1 cellular context compared by ENCODE assay signal in the genomic region with DNA sequence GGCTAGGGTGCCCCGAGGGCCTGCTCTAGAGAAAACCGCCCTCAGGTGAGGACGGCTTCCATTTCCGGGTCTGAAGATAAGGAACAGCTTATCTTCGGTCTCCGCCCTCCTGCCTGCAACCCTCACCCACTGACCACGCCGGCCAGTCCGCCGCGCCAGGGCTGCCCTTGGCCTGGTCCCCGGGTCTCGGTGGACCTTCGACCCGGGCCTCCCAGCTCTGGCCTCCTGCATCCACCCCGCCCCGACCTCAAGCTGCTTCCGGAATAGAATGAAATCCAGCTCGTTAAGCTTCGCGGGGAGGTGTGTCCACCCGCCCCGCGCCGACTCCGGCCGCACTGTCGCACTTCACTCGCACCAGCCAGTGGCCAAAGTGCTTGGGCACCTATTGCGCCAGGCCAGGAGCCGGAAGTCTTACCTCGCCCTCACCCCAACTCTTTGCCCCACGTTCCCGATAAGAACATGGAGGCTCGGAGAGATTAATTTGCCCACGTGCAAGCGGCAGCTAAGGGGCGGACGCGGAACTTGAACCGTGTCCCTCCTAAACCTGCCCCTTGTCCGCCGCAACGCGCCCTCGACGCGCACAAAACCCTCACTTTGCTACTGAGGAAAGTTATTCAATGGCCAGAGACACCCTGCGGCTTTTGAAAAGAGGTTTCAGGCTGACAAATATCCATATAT.
TF ChIP-seq lines count a peak whose summit lies in the region.

No MANE protein-coding gene starts in this region.

TF ChIP-seq in HepG2, 621 proteins besides CTCF, POLR2A, EP300 and RAD21 (continued from another document and continues in another):
- TF ChIP-seq, protein P1, sequence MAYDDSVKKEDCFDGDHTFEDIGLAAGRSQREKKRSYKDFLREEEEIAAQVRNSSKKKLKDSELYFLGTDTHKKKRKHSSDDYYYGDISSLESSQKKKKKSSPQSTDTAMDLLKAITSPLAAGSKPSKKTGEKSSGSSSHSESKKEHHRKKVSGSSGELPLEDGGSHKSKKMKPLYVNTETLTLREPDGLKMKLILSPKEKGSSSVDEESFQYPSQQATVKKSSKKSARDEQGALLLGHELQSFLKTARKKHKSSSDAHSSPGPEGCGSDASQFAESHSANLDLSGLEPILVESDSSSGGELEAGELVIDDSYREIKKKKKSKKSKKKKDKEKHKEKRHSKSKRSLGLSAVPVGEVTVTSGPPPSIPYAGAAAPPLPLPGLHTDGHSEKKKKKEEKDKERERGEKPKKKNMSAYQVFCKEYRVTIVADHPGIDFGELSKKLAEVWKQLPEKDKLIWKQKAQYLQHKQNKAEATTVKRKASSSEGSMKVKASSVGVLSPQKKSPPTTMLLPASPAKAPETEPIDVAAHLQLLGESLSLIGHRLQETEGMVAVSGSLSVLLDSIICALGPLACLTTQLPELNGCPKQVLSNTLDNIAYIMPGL (CRISPR knock-in tag; IDR thresholded peaks at IDR 0.05; ENCODE audit: borderline replicate concordance in 1 of 2, low read depth in 1 of 2), result peak in 1 of 2 experiments; percentile 89; a peak in 3 of 4 replicates
- TF ChIP-seq, protein P2, sequence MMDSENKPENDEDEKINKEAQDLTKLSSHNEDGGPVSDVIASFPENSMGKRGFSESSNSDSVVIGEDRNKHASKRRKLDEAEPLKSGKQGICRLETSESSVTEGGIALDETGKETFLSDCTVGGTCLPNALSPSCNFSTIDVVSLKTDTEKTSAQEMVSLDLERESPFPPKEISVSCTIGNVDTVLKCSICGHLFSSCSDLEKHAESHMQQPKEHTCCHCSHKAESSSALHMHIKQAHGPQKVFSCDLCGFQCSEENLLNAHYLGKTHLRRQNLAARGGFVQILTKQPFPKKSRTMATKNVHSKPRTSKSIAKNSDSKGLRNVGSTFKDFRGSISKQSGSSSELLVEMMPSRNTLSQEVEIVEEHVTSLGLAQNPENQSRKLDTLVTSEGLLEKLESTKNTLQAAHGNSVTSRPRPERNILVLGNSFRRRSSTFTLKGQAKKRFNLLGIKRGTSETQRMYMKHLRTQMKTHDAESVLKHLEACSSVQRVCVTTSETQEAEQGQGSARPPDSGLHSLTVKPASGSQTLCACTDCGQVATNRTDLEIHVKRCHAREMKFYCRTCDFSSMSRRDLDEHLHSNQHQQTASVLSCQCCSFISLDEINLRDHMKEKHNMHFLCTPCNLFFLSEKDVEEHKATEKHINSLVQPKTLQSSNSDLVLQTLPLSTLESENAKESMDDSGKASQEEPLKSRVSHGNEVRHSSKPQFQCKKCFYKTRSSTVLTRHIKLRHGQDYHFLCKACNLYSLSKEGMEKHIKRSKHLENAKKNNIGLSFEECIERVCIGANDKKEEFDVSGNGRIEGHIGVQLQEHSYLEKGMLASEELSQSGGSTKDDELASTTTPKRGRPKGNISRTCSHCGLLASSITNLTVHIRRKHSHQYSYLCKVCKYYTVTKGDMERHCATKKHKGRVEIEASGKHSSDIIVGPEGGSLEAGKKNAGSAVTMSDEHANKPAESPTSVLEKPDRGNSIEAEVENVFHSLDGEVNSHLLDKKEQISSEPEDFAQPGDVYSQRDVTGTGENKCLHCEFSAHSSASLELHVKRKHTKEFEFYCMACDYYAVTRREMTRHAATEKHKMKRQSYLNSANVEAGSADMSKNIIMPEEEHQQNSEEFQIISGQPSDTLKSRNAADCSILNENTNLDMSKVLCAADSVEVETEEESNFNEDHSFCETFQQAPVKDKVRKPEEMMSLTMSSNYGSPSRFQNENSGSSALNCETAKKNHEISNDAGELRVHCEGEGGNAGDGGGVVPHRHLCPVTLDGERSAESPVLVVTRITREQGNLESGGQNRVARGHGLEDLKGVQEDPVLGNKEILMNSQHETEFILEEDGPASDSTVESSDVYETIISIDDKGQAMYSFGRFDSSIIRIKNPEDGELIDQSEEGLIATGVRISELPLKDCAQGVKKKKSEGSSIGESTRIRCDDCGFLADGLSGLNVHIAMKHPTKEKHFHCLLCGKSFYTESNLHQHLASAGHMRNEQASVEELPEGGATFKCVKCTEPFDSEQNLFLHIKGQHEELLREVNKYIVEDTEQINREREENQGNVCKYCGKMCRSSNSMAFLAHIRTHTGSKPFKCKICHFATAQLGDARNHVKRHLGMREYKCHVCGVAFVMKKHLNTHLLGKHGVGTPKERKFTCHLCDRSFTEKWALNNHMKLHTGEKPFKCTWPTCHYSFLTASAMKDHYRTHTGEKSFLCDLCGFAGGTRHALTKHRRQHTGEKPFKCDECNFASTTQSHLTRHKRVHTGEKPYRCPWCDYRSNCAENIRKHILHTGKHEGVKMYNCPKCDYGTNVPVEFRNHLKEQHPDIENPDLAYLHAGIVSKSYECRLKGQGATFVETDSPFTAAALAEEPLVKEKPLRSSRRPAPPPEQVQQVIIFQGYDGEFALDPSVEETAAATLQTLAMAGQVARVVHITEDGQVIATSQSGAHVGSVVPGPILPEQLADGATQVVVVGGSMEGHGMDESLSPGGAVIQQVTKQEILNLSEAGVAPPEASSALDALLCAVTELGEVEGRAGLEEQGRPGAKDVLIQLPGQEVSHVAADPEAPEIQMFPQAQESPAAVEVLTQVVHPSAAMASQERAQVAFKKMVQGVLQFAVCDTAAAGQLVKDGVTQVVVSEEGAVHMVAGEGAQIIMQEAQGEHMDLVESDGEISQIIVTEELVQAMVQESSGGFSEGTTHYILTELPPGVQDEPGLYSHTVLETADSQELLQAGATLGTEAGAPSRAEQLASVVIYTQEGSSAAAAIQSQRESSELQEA (CRISPR knock-in tag; IDR thresholded peaks at IDR 0.05; ENCODE audit: not compliant biosample characterization), result peak; percentile 75
- TF ChIP-seq, protein P3, sequence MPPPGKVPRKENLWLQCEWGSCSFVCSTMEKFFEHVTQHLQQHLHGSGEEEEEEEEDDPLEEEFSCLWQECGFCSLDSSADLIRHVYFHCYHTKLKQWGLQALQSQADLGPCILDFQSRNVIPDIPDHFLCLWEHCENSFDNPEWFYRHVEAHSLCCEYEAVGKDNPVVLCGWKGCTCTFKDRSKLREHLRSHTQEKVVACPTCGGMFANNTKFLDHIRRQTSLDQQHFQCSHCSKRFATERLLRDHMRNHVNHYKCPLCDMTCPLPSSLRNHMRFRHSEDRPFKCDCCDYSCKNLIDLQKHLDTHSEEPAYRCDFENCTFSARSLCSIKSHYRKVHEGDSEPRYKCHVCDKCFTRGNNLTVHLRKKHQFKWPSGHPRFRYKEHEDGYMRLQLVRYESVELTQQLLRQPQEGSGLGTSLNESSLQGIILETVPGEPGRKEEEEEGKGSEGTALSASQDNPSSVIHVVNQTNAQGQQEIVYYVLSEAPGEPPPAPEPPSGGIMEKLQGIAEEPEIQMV (CRISPR knock-in tag; IDR thresholded peaks at IDR 0.05; ENCODE audit: low read depth), result peak; percentile 98
- TF ChIP-seq ZNF577 (CRISPR knock-in tag; IDR thresholded peaks at IDR 0.05; ENCODE audit: borderline replicate concordance, low read depth) (no peak), ZNF317 (CRISPR knock-in tag; IDR thresholded peaks at IDR 0.05) (peak; percentile 92), JUNB (CRISPR knock-in tag; IDR thresholded peaks at IDR 0.05; ENCODE audit: borderline replicate concordance) (no peak; the same call in 1 of the 2 replicates), ZNF605 (CRISPR knock-in tag; IDR thresholded peaks at IDR 0.05) (no peak; the same call in 1 of the 2 replicates), U2AF1 (optimal IDR thresholded peaks at IDR 0.05; ENCODE audit: low read depth, low read length) (no peak), ZNF547 (CRISPR knock-in tag; IDR thresholded peaks at IDR 0.05) (peak; percentile 75; the same call in 1 of the 2 replicates), ZNF644 (CRISPR knock-in tag; IDR thresholded peaks at IDR 0.05; ENCODE audit: low read depth) (peak; percentile 15; the same call in 1 of the 2 replicates), ZNF263 (CRISPR knock-in tag; IDR thresholded peaks at IDR 0.05) (0 out of 2 replicates have a peak, but pooled peaks have one; percentile 18), SSRP1 (CRISPR knock-in tag; IDR thresholded peaks at IDR 0.05) (peak; percentile 65; the same call in 1 of the 2 replicates), MTERF4 (CRISPR knock-in tag; IDR thresholded peaks at IDR 0.05) (peak; percentile 83), ZNF549 (CRISPR knock-in tag; IDR thresholded peaks at IDR 0.05) (no peak), ARNTL (CRISPR knock-in tag; IDR thresholded peaks at IDR 0.05) (peak; percentile 75), CAMTA2 (CRISPR knock-in tag; IDR thresholded peaks at IDR 0.05; ENCODE audit: borderline replicate concordance) (no peak), PITX1 (CRISPR knock-in tag; IDR thresholded peaks at IDR 0.05) (peak; percentile 93), RXRA (CRISPR knock-in tag; IDR thresholded peaks at IDR 0.05) (peak; percentile 96), RBFOX2 (IDR thresholded peaks at IDR 0.05; ENCODE audit: low read depth, low read length) (peak; percentile 81), ZNF569 (CRISPR knock-in tag; IDR thresholded peaks at IDR 0.05; ENCODE audit: borderline replicate concordance) (0 out of 2 replicates have a peak, but pooled peaks have one; percentile 70), KLF9 (CRISPR knock-in tag; IDR thresholded peaks at IDR 0.05; ENCODE audit: low read depth) (0 out of 2 replicates have a peak, but pooled peaks have one; percentile 44), JUN (CRISPR knock-in tag; IDR thresholded peaks at IDR 0.05) (peak; percentile 49), ZNF503 (CRISPR knock-in tag; IDR thresholded peaks at IDR 0.05) (peak; percentile 82), HOXA9 (CRISPR knock-in tag; IDR thresholded peaks at IDR 0.05; ENCODE audit: borderline replicate concordance) (no peak; the same call in 1 of the 2 replicates), ZNF772 (CRISPR knock-in tag; IDR thresholded peaks at IDR 0.05) (peak; percentile 81), MAZ (IDR thresholded peaks at IDR 0.05; ENCODE audit: borderline replicate concordance, low read depth, low read length) (peak; percentile 74; the same call in 1 of the 2 replicates), MAZ (CRISPR knock-in tag; IDR thresholded peaks at IDR 0.05; ENCODE audit: low read depth) (peak; percentile 63), XRCC5 (optimal IDR thresholded peaks at IDR 0.05; ENCODE audit: low read length) (peak; percentile 92), IRF2 (CRISPR knock-in tag; IDR thresholded peaks at IDR 0.05) (peak; percentile 28; the same call in 1 of the 2 replicates), NR2F1 (CRISPR knock-in tag; IDR thresholded peaks at IDR 0.05) (peak; percentile 78 to 82), ZNF543 (CRISPR knock-in tag; IDR thresholded peaks at IDR 0.05) (peak; percentile 95), KDM6A (CRISPR knock-in tag; IDR thresholded peaks at IDR 0.05; ENCODE audit: low read depth) (peak; percentile 93), KLF6 (CRISPR knock-in tag; IDR thresholded peaks at IDR 0.05) (no peak)
- TF ChIP-seq, protein P4, sequence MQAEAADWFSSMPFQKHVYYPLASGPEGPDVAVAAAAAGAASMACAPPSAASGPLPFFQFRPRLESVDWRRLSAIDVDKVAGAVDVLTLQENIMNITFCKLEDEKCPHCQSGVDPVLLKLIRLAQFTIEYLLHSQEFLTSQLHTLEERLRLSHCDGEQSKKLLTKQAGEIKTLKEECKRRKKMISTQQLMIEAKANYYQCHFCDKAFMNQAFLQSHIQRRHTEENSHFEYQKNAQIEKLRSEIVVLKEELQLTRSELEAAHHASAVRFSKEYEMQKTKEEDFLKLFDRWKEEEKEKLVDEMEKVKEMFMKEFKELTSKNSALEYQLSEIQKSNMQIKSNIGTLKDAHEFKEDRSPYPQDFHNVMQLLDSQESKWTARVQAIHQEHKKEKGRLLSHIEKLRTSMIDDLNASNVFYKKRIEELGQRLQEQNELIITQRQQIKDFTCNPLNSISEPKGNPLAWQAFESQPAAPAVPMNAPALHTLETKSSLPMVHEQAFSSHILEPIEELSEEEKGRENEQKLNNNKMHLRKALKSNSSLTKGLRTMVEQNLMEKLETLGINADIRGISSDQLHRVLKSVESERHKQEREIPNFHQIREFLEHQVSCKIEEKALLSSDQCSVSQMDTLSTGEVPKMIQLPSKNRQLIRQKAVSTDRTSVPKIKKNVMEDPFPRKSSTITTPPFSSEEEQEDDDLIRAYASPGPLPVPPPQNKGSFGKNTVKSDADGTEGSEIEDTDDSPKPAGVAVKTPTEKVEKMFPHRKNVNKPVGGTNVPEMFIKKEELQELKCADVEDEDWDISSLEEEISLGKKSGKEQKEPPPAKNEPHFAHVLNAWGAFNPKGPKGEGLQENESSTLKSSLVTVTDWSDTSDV (CRISPR knock-in tag; IDR thresholded peaks at IDR 0.05), result no peak
- TF ChIP-seq, protein P5, sequence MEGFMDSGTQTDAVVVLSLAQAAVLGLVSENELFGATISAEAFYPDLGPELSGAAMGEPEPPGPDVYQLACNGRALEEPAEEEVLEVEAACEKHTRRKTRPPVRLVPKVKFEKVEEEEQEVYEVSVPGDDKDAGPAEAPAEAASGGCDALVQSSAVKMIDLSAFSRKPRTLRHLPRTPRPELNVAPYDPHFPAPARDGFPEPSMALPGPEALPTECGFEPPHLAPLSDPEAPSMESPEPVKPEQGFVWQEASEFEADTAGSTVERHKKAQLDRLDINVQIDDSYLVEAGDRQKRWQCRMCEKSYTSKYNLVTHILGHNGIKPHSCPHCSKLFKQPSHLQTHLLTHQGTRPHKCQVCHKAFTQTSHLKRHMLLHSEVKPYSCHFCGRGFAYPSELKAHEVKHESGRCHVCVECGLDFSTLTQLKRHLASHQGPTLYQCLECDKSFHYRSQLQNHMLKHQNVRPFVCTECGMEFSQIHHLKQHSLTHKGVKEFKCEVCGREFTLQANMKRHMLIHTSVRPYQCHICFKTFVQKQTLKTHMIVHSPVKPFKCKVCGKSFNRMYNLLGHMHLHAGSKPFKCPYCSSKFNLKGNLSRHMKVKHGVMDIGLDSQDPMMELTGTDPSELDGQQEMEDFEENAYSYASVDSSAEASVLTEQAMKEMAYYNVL (CRISPR knock-in tag; IDR thresholded peaks at IDR 0.05; ENCODE audit: borderline replicate concordance), result peak; percentile 81; the same call in 1 of the 2 replicates
